17 cellular contexts compared by ENCODE assay signal in the genomic region with DNA sequence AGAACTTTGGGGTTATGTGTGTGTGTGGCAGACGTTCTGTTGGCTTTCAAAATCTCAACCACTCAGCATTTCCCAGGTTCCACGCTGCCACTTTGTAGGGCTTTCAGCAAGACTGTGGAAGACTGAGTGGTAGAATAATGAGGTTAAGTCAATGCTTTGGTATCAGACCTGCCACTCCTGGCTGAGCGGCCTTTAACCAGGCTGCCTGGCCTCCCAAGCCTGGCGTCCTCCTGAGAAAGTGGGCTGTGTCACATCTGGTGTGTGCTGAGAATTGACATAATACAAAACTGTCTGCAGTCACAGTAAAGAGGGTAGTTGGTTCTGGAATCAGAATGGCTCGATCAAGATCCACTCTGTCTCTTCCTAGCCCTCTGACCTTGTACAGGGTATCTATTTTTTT.
DNase-seq lines count a peak whose midpoint lies in the region; ATAC-seq and TF ChIP-seq lines count a peak whose summit lies in the region.
"Had no signal": no experiment of that assay in that cellular context is flagged by ENCODE, and none has a peak within 500 bp of the region (broad histone marks: within the 10 kb centered on the region; RNA-seq: fewer than 3 reads in every experiment).

No MANE protein-coding gene starts in this region.

- H3K36me3 Mint-ChIP-seq in progenitor cell of endocrine pancreas (ENCODE audit: insufficient read depth), result peaks cover 11% of the 10 kb centered on the region
- H3K36me3 Mint-ChIP-seq: CD14-positive monocyte had no signal

- H3K4me3 Mint-ChIP-seq in progenitor cell of endocrine pancreas (ENCODE audit: low read depth), result no peak overlapping the region
- H3K4me3 Mint-ChIP-seq: CD14-positive monocyte had no signal

- H3K4me1 ChIP-seq in cardiac muscle cell (ENCODE audit: low read depth) (peaks cover 94% of the 10 kb centered on the region), heart left ventricle (peaks cover 0 to 66% (median 7%) of the 10 kb centered on the region in 12 donors), RWPE2 (ENCODE audit: insufficient read depth, poor library complexity, severe bottlenecking) (peaks cover 50% of the 10 kb centered on the region), foreskin keratinocyte (peaks cover 39% of the 10 kb centered on the region), Peyer's patch (no peaks in the 10 kb centered on the region)

- ATAC-seq in heart left ventricle, result no peak
- ATAC-seq in RWPE2 (ENCODE audit: low read depth), result no peak
- ATAC-seq in foreskin keratinocyte, result no peak
- ATAC-seq: HCT116 had no signal

- no peaks in the 10 kb centered on the region for H3K9me3 Mint-ChIP-seq in progenitor cell of endocrine pancreas (ENCODE audit: low read depth)
- H3K9me3 Mint-ChIP-seq: CD14-positive monocyte had no signal

- intact Hi-C loops in heart left ventricle (cut with DNase I), result no loop called here

- no peaks in the 10 kb centered on the region for H3K27me3 Mint-ChIP-seq in progenitor cell of endocrine pancreas

- H3K4me3 ChIP-seq in cardiac muscle cell (no peak overlapping the region), heart left ventricle (no peak overlapping the region), RWPE2 (ENCODE audit: severe bottlenecking) (no peak overlapping the region), brain microvascular endothelial cell (ENCODE audit: low read depth, low read length) (no peak overlapping the region), Peyer's patch (no peak overlapping the region)

- H3K9me3 ChIP-seq in cardiac muscle cell (ENCODE audit: low read depth) (no peaks in the 10 kb centered on the region), heart left ventricle (no peaks in the 10 kb centered on the region), RWPE2 (ENCODE audit: severe bottlenecking) (no peaks in the 10 kb centered on the region), Peyer's patch (no peaks in the 10 kb centered on the region)
- H3K9me3 ChIP-seq: SK-N-SH had no signal

- in situ Hi-C loops in brain microvascular endothelial cell (cut with HindIII; ENCODE audit: low pct_ligation_motif_present, low sequenced_read_pairs), result no loop called here

- peaks cover 31% of the 10 kb centered on the region for H3K36me3 ChIP-seq in cardiac muscle cell
- peaks cover 0 to 23% (median 0%) of the 10 kb centered on the region in 9 donors for H3K36me3 ChIP-seq in heart left ventricle
- peaks cover 24% of the 10 kb centered on the region for H3K36me3 ChIP-seq in RWPE2 (ENCODE audit: low read depth)
- peaks cover 2% of the 10 kb centered on the region for H3K36me3 ChIP-seq in brain microvascular endothelial cell (replicated peaks)
- peaks cover 0 to 3% (median 0%) of the 10 kb centered on the region in 3 donors for H3K36me3 ChIP-seq in Peyer's patch

- peak overlapping the region; percentile 47 for H3K27ac Mint-ChIP-seq in progenitor cell of endocrine pancreas

- WGBS in heart left ventricle, 4 donors, result 65 to 76% (median 70%) methylated on average over 5 of the region's 5 CpGs

- no peak for TF ChIP-seq CTCF in cardiac muscle cell (IDR thresholded peaks at IDR 0.05; ENCODE audit: low read depth, low read length)
- TF ChIP-seq CTCF in heart left ventricle (IDR thresholded peaks at IDR 0.05), result no peak
- TF ChIP-seq CTCF in RWPE2 (IDR thresholded peaks at IDR 0.05; ENCODE audit: poor library complexity, severe bottlenecking), result no peak
- peak; percentile 4 for TF ChIP-seq CTCF in foreskin keratinocyte (conservative IDR thresholded peaks at IDR 0.05)
- TF ChIP-seq CTCF in progenitor cell of endocrine pancreas (IDR thresholded peaks at IDR 0.05; ENCODE audit: unreplicated experiment), result peak; percentile 31
- TF ChIP-seq CTCF in brain microvascular endothelial cell (IDR thresholded peaks at IDR 0.05; ENCODE audit: low read depth, low read length, missing control alignments), result no peak
- TF ChIP-seq CTCF in Peyer's patch (IDR thresholded peaks at IDR 0.05), result no peak

- H3K27me3 ChIP-seq in cardiac muscle cell (no peaks in the 10 kb centered on the region), heart left ventricle (no peaks in the 10 kb centered on the region), RWPE2 (ENCODE audit: insufficient read depth, poor library complexity, severe bottlenecking) (no peaks in the 10 kb centered on the region), foreskin keratinocyte (no peaks in the 10 kb centered on the region), brain microvascular endothelial cell (replicated peaks) (no peaks in the 10 kb centered on the region), Peyer's patch (no peaks in the 10 kb centered on the region)

- DNase-seq in cardiac muscle cell (ENCODE audit: low read depth in 1 of 2, low spot score in 1 of 2) (no peak), heart left ventricle (no peak), RWPE2 (ENCODE audit: low spot score) (no peak), foreskin keratinocyte (no peak), progenitor cell of endocrine pancreas (ENCODE audit: low spot score, unreplicated experiment) (no peak), brain microvascular endothelial cell (no peak), Peyer's patch (no peak), T-helper 2 cell (no peak)
- DNase-seq: AML-193, COR-L47, KBM-7, NCI-H1417 treated with DMSO at 0.1 percent for 48 hours, NCI-H1930, NCI-H526 treated with DMSO at 0.1 percent for 48 hours, SK-N-SH had no signal

- TF ChIP-seq POLR2A in heart left ventricle (IDR thresholded peaks at IDR 0.05) (no peak), Peyer's patch (IDR thresholded peaks at IDR 0.05) (no peak)

- H3K27ac ChIP-seq in cardiac muscle cell (peak overlapping the region; percentile 67), heart left ventricle (peak overlapping the region in 2 of 12 donors; percentile 13 to 18), RWPE2 (ENCODE audit: poor library complexity, severe bottlenecking) (peak overlapping the region; percentile 78), foreskin keratinocyte (no peak overlapping the region), brain microvascular endothelial cell (no peak overlapping the region), Peyer's patch (no peak overlapping the region)

- H3K4me1 Mint-ChIP-seq in progenitor cell of endocrine pancreas (ENCODE audit: low read depth), result peaks cover 78% of the 10 kb centered on the region

Comparison
In these comparisons a context has a peak if more than half of its experiments do, and no peak if none do; other contexts are left out.
1. H3K27ac ChIP-seq: peak in cardiac muscle cell (single experiment) and RWPE2 (single experiment); none in foreskin keratinocyte (single experiment), brain microvascular endothelial cell (single experiment) and Peyer's patch (0 of 4).
2. CTCF ChIP-seq: peak in foreskin keratinocyte (single experiment) and progenitor cell of endocrine pancreas (single experiment); none in cardiac muscle cell (single experiment), heart left ventricle (0 of 12), RWPE2 (single experiment), brain microvascular endothelial cell (single experiment) and Peyer's patch (0 of 6).